ENCODE assay signal across 8 cellular contexts in the genomic region with DNA sequence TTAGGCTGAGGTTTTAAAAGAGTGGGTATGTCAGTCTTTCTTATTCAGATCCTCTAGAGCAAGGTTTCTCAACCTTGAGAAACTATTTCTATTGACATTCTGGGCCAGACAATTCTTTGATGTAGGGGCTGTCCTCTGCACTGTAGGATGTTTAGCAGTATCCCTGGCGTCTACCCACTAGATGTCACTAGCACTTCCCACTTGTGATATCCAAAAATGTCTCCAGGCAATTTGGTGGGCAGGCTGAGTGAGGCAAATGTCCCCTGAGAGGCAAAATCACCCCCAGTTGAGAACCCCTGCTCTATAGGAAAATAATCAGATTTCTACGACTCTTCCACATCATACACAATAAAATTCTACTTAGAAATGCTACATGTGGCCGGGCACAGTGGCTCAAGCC. TPM values are rescaled to one million over a fixed set of nuclear protein-coding genes. Genes with fewer than 3 reads are reported as not detected.
DNase-seq lines count a peak whose midpoint lies in the region; ATAC-seq and TF ChIP-seq lines count a peak whose summit lies in the region.

No MANE protein-coding gene starts in this region.

- ATAC-seq in naive B cell (ENCODE audit: low read depth in 2 of 2) (no peak), GM18511 (IDR thresholded peaks at IDR 0.05; ENCODE audit: unreplicated experiment) (no peak), GM19397 (IDR thresholded peaks at IDR 0.05; ENCODE audit: unreplicated experiment) (no peak)

- H3K4me1 ChIP-seq in ascending aorta (peaks cover 0 to 21% of the 10 kb centered on the region in 2 donors), Peyer's patch (peaks cover 0 to 19% (median 0%) of the 10 kb centered on the region in 4 donors)

- peaks cover 0 to 7% of the 10 kb centered on the region in 2 donors for H3K36me3 Mint-ChIP-seq in naive B cell

- intact Hi-C loops in ascending aorta (cut with DNase I): no loop called here

- no peaks in the 10 kb centered on the region for H3K9me3 Mint-ChIP-seq in naive B cell

- H3K4me1 Mint-ChIP-seq in naive B cell: peaks cover 43 to 65% (median 61%) of the 10 kb centered on the region in 3 donors

- H3K9me3 ChIP-seq in ascending aorta (no peaks in the 10 kb centered on the region), Peyer's patch (no peaks in the 10 kb centered on the region)

- H3K27ac Mint-ChIP-seq in naive B cell: peak overlapping the region in 5 of 6 donors; percentile 11 to 89 (median 42)

- H3K36me3 ChIP-seq in ascending aorta: peaks cover 0 to 6% of the 10 kb centered on the region in 2 donors
- H3K36me3 ChIP-seq in Peyer's patch: peaks cover 0 to 12% (median 0%) of the 10 kb centered on the region in 3 donors

- H3K27me3 ChIP-seq in ascending aorta: no peaks in the 10 kb centered on the region
- no peaks in the 10 kb centered on the region for H3K27me3 ChIP-seq in Peyer's patch

- no peak overlapping the region for H3K4me3 ChIP-seq in AG10803 (ENCODE audit: low read length)
- no peak overlapping the region for H3K4me3 ChIP-seq in ascending aorta
- H3K4me3 ChIP-seq in Peyer's patch: no peak overlapping the region

- peak; percentile 42 for DNase-seq in AG10803 (ENCODE audit: low read depth)
- peak; percentile 43 for DNase-seq in G401 (ENCODE audit: low spot score)
- peak; percentile 60 for DNase-seq in NCI-H2227 (lab: John Stamatoyannopoulos, UW; ENCODE audit: unreplicated experiment)
- DNase-seq in ascending aorta (ENCODE audit: low spot score in 2 of 2): no peak
- peak; percentile 4 for DNase-seq in naive B cell
- DNase-seq in Peyer's patch: no peak

- no peak for TF ChIP-seq POLR2A in Peyer's patch (IDR thresholded peaks at IDR 0.05)

- H3K27ac ChIP-seq in ascending aorta (no peak overlapping the region), Peyer's patch (no peak overlapping the region)

- no peaks in the 10 kb centered on the region for H3K27me3 Mint-ChIP-seq in naive B cell

- TF ChIP-seq CTCF in AG10803 (conservative IDR thresholded peaks at IDR 0.05; ENCODE audit: low read length) (peak; percentile 56), ascending aorta (IDR thresholded peaks at IDR 0.05) (peak in 2 of 3 experiments; percentile 9 to 18), Peyer's patch (IDR thresholded peaks at IDR 0.05) (peak in 3 of 6 experiments; percentile 26 to 33 (median 30))

- H3K4me3 Mint-ChIP-seq in naive B cell: peak overlapping the region in 1 of 8 donors; percentile 46

- in situ Hi-C loops in G401 (cut with HindIII; ENCODE audit: low sequenced_read_pairs): no loop called here

RNA-seq across cellular contexts. Expression of gene ZKSCAN8, which starts 7.7 kb away (rescaled TPM):
- 9.0 and 11.3 TPM in 2 replicates for total RNA-seq in G401 (2014; rRNA removed; shearing (Covaris generic))
- 8.7 TPM for total RNA-seq in ascending aorta
- polyA plus RNA-seq in naive B cell (ENCODE audit: low read depth in 6 of 6): 1 to 10 TPM in 4 of 6 donors, under 1 TPM in 1, not detected in 1; 0.95 to 2.6 (median 1.1) TPM
- 10 to 100 TPM in 3 of 4 donors, 1 to 10 TPM in 1; 5.6 to 26.4 (median 15.5) TPM for total RNA-seq in Peyer's patch

RNA-seq across cellular contexts. Expression of gene ZSCAN16, which starts 9.6 kb away (rescaled TPM):
- not detected in 2 replicates for total RNA-seq in G401 (2014; rRNA removed; shearing (Covaris generic))
- not detected for total RNA-seq in ascending aorta
- 10 to 100 TPM; 11.3 to 21.3 (median 14.7) TPM for polyA plus RNA-seq in naive B cell (ENCODE audit: low read depth in 6 of 6)
- 10 to 100 TPM in 2 of 4 donors, 1 to 10 TPM in 2; 7.0 to 22.3 (median 12.6) TPM for total RNA-seq in Peyer's patch

RNA-seq across cellular contexts. Expression of gene ZNF165, which starts 53.6 kb away (rescaled TPM):
- total RNA-seq in G401 (2014; rRNA removed; shearing (Covaris generic)): 2.2 and 2.7 TPM in 2 replicates
- total RNA-seq in ascending aorta: not detected
- 1 to 10 TPM; 3.6 to 7.1 (median 5.3) TPM for polyA plus RNA-seq in naive B cell (ENCODE audit: low read depth in 6 of 6)
- 1 to 10 TPM; 4.2 to 8.3 (median 5.6) TPM for total RNA-seq in Peyer's patch

Comparison
In these comparisons a context has a peak if more than half of its experiments do, and no peak if none do; other contexts are left out.
1. DNase-seq: peak in AG10803 (single experiment), G401 (single experiment), NCI-H2227 (single experiment) and naive B cell (single experiment); none in ascending aorta (0 of 2) and Peyer's patch (0 of 3).